Comparison of ENCODE assay signal across 1 cellular context in genomic region chr2:234763051-234763909, GRCh38.
TF ChIP-seq lines count a peak whose summit lies in the region.

No MANE protein-coding gene starts in this region.

TF ChIP-seq in GM23338, 12 proteins besides CTCF, POLR2A, EP300 and RAD21 (continued from another document):
- TF ChIP-seq ETS1 (IDR thresholded peaks at IDR 0.05) = no peak
- no peak for TF ChIP-seq ZNF114 (CRISPR knock-in tag; IDR thresholded peaks at IDR 0.05)
- no peak for TF ChIP-seq REST (IDR thresholded peaks at IDR 0.05; ENCODE audit: unreplicated experiment)
- TF ChIP-seq JUNB (IDR thresholded peaks at IDR 0.05; ENCODE audit: unreplicated experiment) = no peak
